ENCODE assay signal across 1 cellular context in the genomic region with DNA sequence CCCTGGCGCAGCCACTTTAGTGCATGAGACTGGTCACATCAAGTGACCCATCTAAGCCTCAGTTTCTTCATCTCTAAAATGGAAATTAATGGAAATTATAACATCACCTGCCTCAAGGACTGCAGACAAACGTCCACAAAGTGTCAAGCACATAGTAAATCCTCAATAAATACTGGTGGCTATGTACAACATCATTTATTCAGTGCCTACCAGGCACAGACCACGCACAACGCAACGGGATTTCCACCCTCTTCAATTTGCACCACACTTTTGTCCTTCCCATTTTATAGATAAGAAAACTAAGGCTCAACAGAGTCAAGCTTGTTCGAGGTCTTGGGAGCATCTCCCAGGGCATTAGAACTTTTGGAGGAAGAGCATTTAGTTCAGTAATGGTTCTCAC.
A peak's percentile ranks its signal among the peaks of the same experiment; 100 is the strongest.
TF ChIP-seq lines count a peak whose summit lies in the region.

No MANE protein-coding gene starts in this region.

TF ChIP-seq in HepG2, 621 proteins besides CTCF, POLR2A, EP300 and RAD21:
- TF ChIP-seq ADNP (CRISPR knock-in tag; IDR thresholded peaks at IDR 0.05) (peak; percentile 15; the same call in 1 of the 2 replicates), KDM1A (CRISPR knock-in tag; IDR thresholded peaks at IDR 0.05) (0 out of 2 replicates have a peak, but pooled peaks have one; percentile 25), ZNF629 (CRISPR knock-in tag; conservative IDR thresholded peaks at IDR 0.05) (peak; percentile 89), ZMYM3 (CRISPR knock-in tag; IDR thresholded peaks at IDR 0.05) (peak; percentile 64; the same call in 1 of the 2 replicates), ZSCAN29 (CRISPR knock-in tag; conservative IDR thresholded peaks at IDR 0.05) (no peak)
